In the genomic region with DNA sequence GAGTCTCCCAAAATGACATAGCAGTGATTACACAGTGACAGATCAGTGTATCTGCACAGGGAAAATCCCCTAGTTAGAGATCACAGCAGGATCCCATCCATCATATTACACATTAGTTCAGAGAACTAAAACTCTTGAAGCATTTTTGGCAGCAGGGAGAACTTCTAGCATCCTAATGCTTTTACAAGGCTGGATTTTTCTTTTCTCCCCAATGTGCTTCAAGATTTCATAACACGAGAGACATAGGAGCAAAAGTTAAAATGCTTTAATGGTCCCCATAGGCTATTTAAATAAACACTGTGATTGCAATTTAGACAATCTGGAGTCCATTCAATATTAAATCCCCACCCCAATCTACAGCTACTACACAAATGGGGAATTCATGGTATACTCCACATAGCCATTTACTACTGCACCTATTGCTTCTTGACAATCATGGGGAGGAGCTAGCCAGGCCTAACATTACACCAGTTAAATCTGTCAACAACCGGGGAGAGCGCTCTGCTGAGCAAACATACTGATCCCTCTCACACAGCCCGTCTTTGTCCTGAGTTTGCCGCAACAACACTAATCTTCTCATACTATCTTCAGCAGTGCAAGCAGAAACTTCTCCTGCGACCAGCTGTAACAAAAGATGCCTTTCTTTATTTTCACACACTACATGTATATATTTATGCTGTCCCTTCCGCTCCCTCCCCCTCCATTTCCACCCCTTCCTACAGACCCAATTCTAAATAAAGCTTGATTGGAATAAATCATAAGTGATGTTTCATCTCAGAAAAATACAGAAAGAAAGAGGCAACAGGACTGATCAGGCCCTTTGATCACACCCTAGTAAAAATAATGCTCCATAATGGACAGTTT, we compare ENCODE assay signal across 1 cellular context.
A peak's percentile ranks its signal among the peaks of the same experiment; 100 is the strongest.
TF ChIP-seq lines count a peak whose summit lies in the region.

No MANE protein-coding gene starts in this region.

TF ChIP-seq in HepG2, 621 proteins besides CTCF, POLR2A, EP300 and RAD21 (continued from another document and continues in another):
- no peak for TF ChIP-seq GZF1 (CRISPR knock-in tag; IDR thresholded peaks at IDR 0.05)
- no peak for TF ChIP-seq DZIP1 (CRISPR knock-in tag; IDR thresholded peaks at IDR 0.05)
- TF ChIP-seq, protein P1, sequence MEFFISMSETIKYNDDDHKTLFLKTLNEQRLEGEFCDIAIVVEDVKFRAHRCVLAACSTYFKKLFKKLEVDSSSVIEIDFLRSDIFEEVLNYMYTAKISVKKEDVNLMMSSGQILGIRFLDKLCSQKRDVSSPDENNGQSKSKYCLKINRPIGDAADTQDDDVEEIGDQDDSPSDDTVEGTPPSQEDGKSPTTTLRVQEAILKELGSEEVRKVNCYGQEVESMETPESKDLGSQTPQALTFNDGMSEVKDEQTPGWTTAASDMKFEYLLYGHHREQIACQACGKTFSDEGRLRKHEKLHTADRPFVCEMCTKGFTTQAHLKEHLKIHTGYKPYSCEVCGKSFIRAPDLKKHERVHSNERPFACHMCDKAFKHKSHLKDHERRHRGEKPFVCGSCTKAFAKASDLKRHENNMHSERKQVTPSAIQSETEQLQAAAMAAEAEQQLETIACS (CRISPR knock-in tag; IDR thresholded peaks at IDR 0.05), result no peak
- TF ChIP-seq MEIS2 (CRISPR knock-in tag; IDR thresholded peaks at IDR 0.05), result peak; percentile 71; the same call in 1 of the 2 replicates
- no peak; the same call in 1 of the 2 replicates for TF ChIP-seq TBX3 (IDR thresholded peaks at IDR 0.05; ENCODE audit: borderline replicate concordance)
- TF ChIP-seq PHB2 (IDR thresholded peaks at IDR 0.05; ENCODE audit: partially characterized antibody), result no peak
- no peak for TF ChIP-seq BATF2 (CRISPR knock-in tag; IDR thresholded peaks at IDR 0.05)
- TF ChIP-seq SOX6 (IDR thresholded peaks at IDR 0.05), result no peak
- TF ChIP-seq SOX6 (CRISPR knock-in tag; IDR thresholded peaks at IDR 0.05), result peak; percentile 98
- TF ChIP-seq YEATS2 (CRISPR knock-in tag; IDR thresholded peaks at IDR 0.05; ENCODE audit: borderline replicate concordance), result peak; percentile 51; the same call in 1 of the 2 replicates
- TF ChIP-seq, protein P2, sequence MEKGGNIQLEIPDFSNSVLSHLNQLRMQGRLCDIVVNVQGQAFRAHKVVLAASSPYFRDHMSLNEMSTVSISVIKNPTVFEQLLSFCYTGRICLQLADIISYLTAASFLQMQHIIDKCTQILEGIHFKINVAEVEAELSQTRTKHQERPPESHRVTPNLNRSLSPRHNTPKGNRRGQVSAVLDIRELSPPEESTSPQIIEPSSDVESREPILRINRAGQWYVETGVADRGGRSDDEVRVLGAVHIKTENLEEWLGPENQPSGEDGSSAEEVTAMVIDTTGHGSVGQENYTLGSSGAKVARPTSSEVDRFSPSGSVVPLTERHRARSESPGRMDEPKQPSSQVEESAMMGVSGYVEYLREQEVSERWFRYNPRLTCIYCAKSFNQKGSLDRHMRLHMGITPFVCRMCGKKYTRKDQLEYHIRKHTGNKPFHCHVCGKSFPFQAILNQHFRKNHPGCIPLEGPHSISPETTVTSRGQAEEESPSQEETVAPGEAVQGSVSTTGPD (CRISPR knock-in tag; IDR thresholded peaks at IDR 0.05), result no peak
- peak; percentile 97 for TF ChIP-seq GATAD2A (CRISPR knock-in tag; IDR thresholded peaks at IDR 0.05)
- TF ChIP-seq DNMT1 (CRISPR knock-in tag; IDR thresholded peaks at IDR 0.05), result no peak
- TF ChIP-seq, protein P3, sequence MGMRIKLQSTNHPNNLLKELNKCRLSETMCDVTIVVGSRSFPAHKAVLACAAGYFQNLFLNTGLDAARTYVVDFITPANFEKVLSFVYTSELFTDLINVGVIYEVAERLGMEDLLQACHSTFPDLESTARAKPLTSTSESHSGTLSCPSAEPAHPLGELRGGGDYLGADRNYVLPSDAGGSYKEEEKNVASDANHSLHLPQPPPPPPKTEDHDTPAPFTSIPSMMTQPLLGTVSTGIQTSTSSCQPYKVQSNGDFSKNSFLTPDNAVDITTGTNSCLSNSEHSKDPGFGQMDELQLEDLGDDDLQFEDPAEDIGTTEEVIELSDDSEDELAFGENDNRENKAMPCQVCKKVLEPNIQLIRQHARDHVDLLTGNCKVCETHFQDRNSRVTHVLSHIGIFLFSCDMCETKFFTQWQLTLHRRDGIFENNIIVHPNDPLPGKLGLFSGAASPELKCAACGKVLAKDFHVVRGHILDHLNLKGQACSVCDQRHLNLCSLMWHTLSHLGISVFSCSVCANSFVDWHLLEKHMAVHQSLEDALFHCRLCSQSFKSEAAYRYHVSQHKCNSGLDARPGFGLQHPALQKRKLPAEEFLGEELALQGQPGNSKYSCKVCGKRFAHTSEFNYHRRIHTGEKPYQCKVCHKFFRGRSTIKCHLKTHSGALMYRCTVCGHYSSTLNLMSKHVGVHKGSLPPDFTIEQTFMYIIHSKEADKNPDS (CRISPR knock-in tag; IDR thresholded peaks at IDR 0.05), result no peak
- no peak for TF ChIP-seq ZNF703 (CRISPR knock-in tag; IDR thresholded peaks at IDR 0.05; ENCODE audit: borderline replicate concordance)
- TF ChIP-seq ZBTB38 (CRISPR knock-in tag; IDR thresholded peaks at IDR 0.05), result no peak
- no peak; the same call in 1 of the 2 replicates for TF ChIP-seq NAIF1 (CRISPR knock-in tag; IDR thresholded peaks at IDR 0.05; ENCODE audit: borderline replicate concordance)
- no peak for TF ChIP-seq SATB2 (CRISPR knock-in tag; IDR thresholded peaks at IDR 0.05)
- no peak for TF ChIP-seq ATAD3A (CRISPR knock-in tag; IDR thresholded peaks at IDR 0.05)
- TF ChIP-seq, protein P4, sequence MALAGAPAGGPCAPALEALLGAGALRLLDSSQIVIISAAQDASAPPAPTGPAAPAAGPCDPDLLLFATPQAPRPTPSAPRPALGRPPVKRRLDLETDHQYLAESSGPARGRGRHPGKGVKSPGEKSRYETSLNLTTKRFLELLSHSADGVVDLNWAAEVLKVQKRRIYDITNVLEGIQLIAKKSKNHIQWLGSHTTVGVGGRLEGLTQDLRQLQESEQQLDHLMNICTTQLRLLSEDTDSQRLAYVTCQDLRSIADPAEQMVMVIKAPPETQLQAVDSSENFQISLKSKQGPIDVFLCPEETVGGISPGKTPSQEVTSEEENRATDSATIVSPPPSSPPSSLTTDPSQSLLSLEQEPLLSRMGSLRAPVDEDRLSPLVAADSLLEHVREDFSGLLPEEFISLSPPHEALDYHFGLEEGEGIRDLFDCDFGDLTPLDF (CRISPR knock-in tag; IDR thresholded peaks at IDR 0.05), result no peak
- TF ChIP-seq, protein P5, sequence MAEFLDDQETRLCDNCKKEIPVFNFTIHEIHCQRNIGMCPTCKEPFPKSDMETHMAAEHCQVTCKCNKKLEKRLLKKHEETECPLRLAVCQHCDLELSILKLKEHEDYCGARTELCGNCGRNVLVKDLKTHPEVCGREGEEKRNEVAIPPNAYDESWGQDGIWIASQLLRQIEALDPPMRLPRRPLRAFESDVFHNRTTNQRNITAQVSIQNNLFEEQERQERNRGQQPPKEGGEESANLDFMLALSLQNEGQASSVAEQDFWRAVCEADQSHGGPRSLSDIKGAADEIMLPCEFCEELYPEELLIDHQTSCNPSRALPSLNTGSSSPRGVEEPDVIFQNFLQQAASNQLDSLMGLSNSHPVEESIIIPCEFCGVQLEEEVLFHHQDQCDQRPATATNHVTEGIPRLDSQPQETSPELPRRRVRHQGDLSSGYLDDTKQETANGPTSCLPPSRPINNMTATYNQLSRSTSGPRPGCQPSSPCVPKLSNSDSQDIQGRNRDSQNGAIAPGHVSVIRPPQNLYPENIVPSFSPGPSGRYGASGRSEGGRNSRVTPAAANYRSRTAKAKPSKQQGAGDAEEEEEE (CRISPR knock-in tag; IDR thresholded peaks at IDR 0.05; ENCODE audit: borderline replicate concordance), result no peak
- no peak for TF ChIP-seq ZNF577 (CRISPR knock-in tag; IDR thresholded peaks at IDR 0.05; ENCODE audit: borderline replicate concordance, low read depth)
- peak; percentile 80; the same call in 1 of the 2 replicates for TF ChIP-seq MBD4 (IDR thresholded peaks at IDR 0.05; ENCODE audit: borderline replicate concordance, low read length)
- TF ChIP-seq MNT (IDR thresholded peaks at IDR 0.05), result no peak
- TF ChIP-seq TOE1 (CRISPR knock-in tag; IDR thresholded peaks at IDR 0.05), result no peak
- no peak for TF ChIP-seq CHCHD3 (CRISPR knock-in tag; IDR thresholded peaks at IDR 0.05)
- TF ChIP-seq KLF13 (CRISPR knock-in tag; IDR thresholded peaks at IDR 0.05), result no peak
- TF ChIP-seq, protein P6, sequence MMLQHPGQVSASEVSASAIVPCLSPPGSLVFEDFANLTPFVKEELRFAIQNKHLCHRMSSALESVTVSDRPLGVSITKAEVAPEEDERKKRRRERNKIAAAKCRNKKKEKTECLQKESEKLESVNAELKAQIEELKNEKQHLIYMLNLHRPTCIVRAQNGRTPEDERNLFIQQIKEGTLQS (CRISPR knock-in tag; IDR thresholded peaks at IDR 0.05), result no peak
- no peak for TF ChIP-seq CSRNP2 (CRISPR knock-in tag; conservative IDR thresholded peaks at IDR 0.05; ENCODE audit: low read depth)
- peak; percentile 54; the same call in 1 of the 2 replicates for TF ChIP-seq ZNF878 (CRISPR knock-in tag; IDR thresholded peaks at IDR 0.05)
- no peak for TF ChIP-seq IKZF4 (CRISPR knock-in tag; IDR thresholded peaks at IDR 0.05; ENCODE audit: borderline replicate concordance, low read depth, not compliant biosample characterization)
- no peak for TF ChIP-seq ZNF709 (CRISPR knock-in tag; IDR thresholded peaks at IDR 0.05)
- no peak for TF ChIP-seq ZBTB46 (CRISPR knock-in tag; IDR thresholded peaks at IDR 0.05; ENCODE audit: borderline replicate concordance)
- TF ChIP-seq JUND (CRISPR knock-in tag; IDR thresholded peaks at IDR 0.05), result no peak
- TF ChIP-seq SIX4 (CRISPR knock-in tag; IDR thresholded peaks at IDR 0.05), result peak; percentile 88
- peak; percentile 95 for TF ChIP-seq SP5 (CRISPR knock-in tag; IDR thresholded peaks at IDR 0.05; ENCODE audit: borderline replicate concordance, low read depth)
- no peak for TF ChIP-seq RFX1 (IDR thresholded peaks at IDR 0.05)
- TF ChIP-seq ZNF691 (CRISPR knock-in tag; IDR thresholded peaks at IDR 0.05; ENCODE audit: borderline replicate concordance, low read depth), result peak; percentile 37; the same call in 1 of the 2 replicates
